8 cellular contexts compared by ENCODE assay signal in genomic region chr17:44279586-44280344, GRCh38. TPM values are rescaled to one million over a fixed set of nuclear protein-coding genes. Genes with fewer than 3 reads are reported as not detected.
A peak's percentile ranks its signal among the peaks of the same experiment; 100 is the strongest.
DNase-seq lines count a peak whose midpoint lies in the region; ATAC-seq, FAIRE-seq and TF ChIP-seq lines count a peak whose summit lies in the region.

No MANE protein-coding gene starts in this region.

- no peak for DNase-seq in GM12891 (ENCODE audit: insufficient read length, low spot score)
- peak; percentile 55 to 62 for DNase-seq in PC-9
- peak; percentile 57 for DNase-seq in lung (ENCODE audit: low spot score)
- DNase-seq in thyroid gland: peak; percentile 29 to 34
- DNase-seq in NCI-H2029 (lab: John Stamatoyannopoulos, UW): no peak
- DNase-seq in NCI-H446 (lab: John Stamatoyannopoulos, UW): no peak

- H3K27me3 ChIP-seq in PC-9 (ENCODE audit: insufficient read depth, low read depth) (no peaks in the 10 kb centered on the region), duodenal mucosa (ENCODE audit: control insufficient read depth in 1 of 2, insufficient read depth in 2 of 2, low read length in 2 of 2) (no peaks in the 10 kb centered on the region), lung (ENCODE audit: control insufficient read depth, insufficient read depth) (no peaks in the 10 kb centered on the region), thyroid gland (no peaks in the 10 kb centered on the region)

- no peak overlapping the region for H2AFZ ChIP-seq in PC-9

- POLR2A ChIA-PET in PC-9 (lab: Charles Lee; ENCODE audit: unreplicated experiment): no interaction called here

- CTCF ChIA-PET in PC-9 (lab: Charles Lee): interaction anchor here (0.6 kb wide), 1 partner anchor 62 kb away, joined by 3 read pairs; no protein-coding TSS in a partner anchor

- H4K20me1 ChIP-seq in PC-9 (ENCODE audit: insufficient read depth): no peaks in the 10 kb centered on the region

- H3K36me3 ChIP-seq in PC-9 (ENCODE audit: low read depth) (no peaks in the 10 kb centered on the region), duodenal mucosa (ENCODE audit: control insufficient read depth in 1 of 2, insufficient read depth in 2 of 2, low read length in 2 of 2) (no peaks in the 10 kb centered on the region), lung (ENCODE audit: control insufficient read depth in 2 of 2, insufficient read depth in 2 of 2, low read length in 2 of 2) (no peaks in the 10 kb centered on the region), thyroid gland (no peaks in the 10 kb centered on the region)

- no peaks in the 10 kb centered on the region for H3K9me2 ChIP-seq in PC-9 (ENCODE audit: insufficient read depth)

- H3K4me2 ChIP-seq in PC-9: peak overlapping the region; percentile 40; the same call in 1 of the 2 replicates

- H3K4me3 ChIP-seq in PC-9 (no peak overlapping the region), duodenal mucosa (ENCODE audit: low read depth in 1 of 2, low read length in 2 of 2) (peak overlapping the region in 1 of 2 donors; percentile 32), lung (no peak overlapping the region), thyroid gland (replicated peaks in 1 of 3) (no peak overlapping the region)

- no peak overlapping the region for H3K27ac ChIP-seq in PC-9
- H3K27ac ChIP-seq in duodenal mucosa (ENCODE audit: low read depth, low read length): peak overlapping the region; percentile 51
- peak overlapping the region; percentile 34 to 90 for H3K27ac ChIP-seq in lung (ENCODE audit: low read depth in 1 of 2, low read length in 1 of 2)
- H3K27ac ChIP-seq in thyroid gland: peak overlapping the region in 1 of 3 donors; percentile 58

- BruUV-seq in PC-9 (replicated peaks; lab: Mats Ljungman, UMichigan): no TSS peak

- no peak for TF ChIP-seq CTCF in PC-9 (conservative IDR thresholded peaks at IDR 0.05)
- no peak for TF ChIP-seq CTCF in lung (IDR thresholded peaks at IDR 0.05; ENCODE audit: control extremely low read depth, extremely low read depth)
- TF ChIP-seq CTCF in thyroid gland (IDR thresholded peaks at IDR 0.05): no peak

- TF ChIP-seq POLR2A in GM12891 (IDR thresholded peaks at IDR 0.05; ENCODE audit: low read depth, low read length) (no peak), thyroid gland (IDR thresholded peaks at IDR 0.05) (no peak)

- no peaks in the 10 kb centered on the region for H3F3A ChIP-seq in PC-9 (ENCODE audit: insufficient read depth, low read depth)

- H3K9ac ChIP-seq in duodenal mucosa (ENCODE audit: low read depth in 1 of 2, low read length in 2 of 2): peak overlapping the region in 1 of 2 donors; percentile 47

- H3K79me2 ChIP-seq in PC-9 (ENCODE audit: low read depth): no peaks in the 10 kb centered on the region

- H3K9me3 ChIP-seq in PC-9 (ENCODE audit: insufficient read depth, low read depth) (no peaks in the 10 kb centered on the region), duodenal mucosa (ENCODE audit: control insufficient read depth in 1 of 2, low read length in 2 of 2) (no peaks in the 10 kb centered on the region), lung (ENCODE audit: control insufficient read depth in 2 of 2, insufficient read depth in 1 of 2, low read length in 1 of 2) (no peaks in the 10 kb centered on the region), thyroid gland (no peaks in the 10 kb centered on the region)

- WGBS in lung, 2 donors: 28 to 31% methylated on average over 20 of the region's 20 CpGs
- WGBS in thyroid gland, 2 donors: 46 to 60% methylated on average over 15 to 20 of the region's 20 CpGs

- peak; percentile 87 for ATAC-seq in HG02588 (IDR thresholded peaks at IDR 0.05; ENCODE audit: unreplicated experiment)
- peak; percentile 87 for ATAC-seq in lung (ENCODE audit: insufficient read depth, low FRiP score)

- peak; percentile 59 for FAIRE-seq in GM12891 (lab: Jason Lieb, UNC)

- H3K4me1 ChIP-seq in PC-9 (replicated peaks; ENCODE audit: insufficient read depth) (0 out of 2 replicates have a peak, but pooled peaks cover 5% of the 10 kb centered on the region), duodenal mucosa (ENCODE audit: control insufficient read depth in 1 of 2, insufficient read depth in 2 of 2, low read length in 2 of 2) (peaks cover 11 to 18% of the 10 kb centered on the region in 2 donors), lung (ENCODE audit: control insufficient read depth in 2 of 2, insufficient read depth in 2 of 2, low read length in 2 of 2) (peaks cover 0 to 11% of the 10 kb centered on the region in 2 donors), thyroid gland (peaks cover 0 to 14% of the 10 kb centered on the region in 2 donors)

- intact Hi-C loops in PC-9 (cut with micrococcal nuclease; ENCODE audit: unreplicated experiment) (no loop called here), thyroid gland (cut with DNase I) (no loop called here)

TF ChIP-seq in GM12891, 5 proteins besides CTCF, POLR2A, EP300 and RAD21:
- TF ChIP-seq POLR2AphosphoS5 (IDR thresholded peaks at IDR 0.05; ENCODE audit: low read depth, low read length): no peak
- TF ChIP-seq TAF1 (IDR thresholded peaks at IDR 0.05; ENCODE audit: low read depth, low read length): no peak
- peak; percentile 72 for TF ChIP-seq PAX5 (IDR thresholded peaks at IDR 0.05; ENCODE audit: insufficient read depth, low read length, severe bottlenecking)
- TF ChIP-seq SPI1 (IDR thresholded peaks at IDR 0.05; ENCODE audit: low read depth, low read length): no peak

RNA-seq across cellular contexts. Expression of gene SLC4A1, which starts 11.8 kb away (rescaled TPM):
- polyA plus RNA-seq in GM12891 (2012; ENCODE audit: low read depth, missing spikeins): 0.03 TPM
- total RNA-seq in PC-9 (2021): not detected in 2 replicates
- 10 to 100 TPM in 1 of 2 donors, 1 to 10 TPM in 1; 1.4 to 40.9 TPM for total RNA-seq in lung
- under 1 TPM; 0.10 to 0.13 TPM for polyA plus RNA-seq in lung
- under 1 TPM in 2 of 4 donors, not detected in 2; 0.15 to 0.78 TPM for total RNA-seq in thyroid gland

RNA-seq across cellular contexts. Expression of gene RUNDC3A, which starts 28.6 kb away (rescaled TPM):
- 0.15 TPM for polyA plus RNA-seq in GM12891 (2012; ENCODE audit: low read depth, missing spikeins)
- not detected in 2 replicates for total RNA-seq in PC-9 (2021)
- 1 to 10 TPM in 1 of 2 donors, under 1 TPM in 1; 0.61 to 4.9 TPM for total RNA-seq in lung
- polyA plus RNA-seq in lung: under 1 TPM; 0.70 to 0.91 TPM
- 1 to 10 TPM in 3 of 4 donors, under 1 TPM in 1; 0.89 to 4.1 (median 2.1) TPM for total RNA-seq in thyroid gland

RNA-seq across cellular contexts. Expression of gene SLC25A39, which starts 44.9 kb away (rescaled TPM):
- 111 TPM for polyA plus RNA-seq in GM12891 (2012; ENCODE audit: low read depth, missing spikeins)
- total RNA-seq in PC-9 (2021) (164 and 204 TPM in 2 replicates), lung (100 to 1,000 TPM in 1 of 2 donors, 10 to 100 TPM in 1; 66.4 to 134 TPM), thyroid gland (100 to 1,000 TPM in 2 of 4 donors, 10 to 100 TPM in 2; 82.5 to 201 (median 144) TPM)
- polyA plus RNA-seq in lung: 100 to 1,000 TPM; 104 to 130 TPM

Comparison
In these comparisons a context has a peak if more than half of its experiments do, and no peak if none do; other contexts are left out.
1. DNase-seq: peak in PC-9 (2 of 2), lung (single experiment) and thyroid gland (2 of 2); none in GM12891 (single experiment), NCI-H2029 (single experiment) and NCI-H446 (0 of 2).